In the genomic region with DNA sequence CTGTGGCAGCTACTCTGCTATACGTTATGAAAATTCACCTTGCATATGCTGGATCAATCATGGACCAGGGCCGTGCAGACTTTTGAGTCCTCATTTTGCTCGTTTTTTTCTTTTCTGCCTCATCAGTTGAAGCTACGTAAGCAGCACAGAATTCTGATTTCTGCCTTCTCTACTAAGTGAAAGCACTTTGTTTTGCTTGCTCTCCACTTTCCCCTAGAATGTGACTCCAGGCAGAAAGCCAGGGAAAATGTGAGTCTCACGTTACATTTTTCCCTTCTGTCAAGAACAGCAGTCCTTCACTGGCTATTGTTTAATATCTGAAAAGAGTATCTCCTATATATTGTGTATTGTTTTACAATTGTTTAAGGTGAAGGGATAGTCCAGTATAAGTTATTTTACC, we compare ENCODE assay signal across 9 cellular contexts.
DNase-seq lines count a peak whose midpoint lies in the region; ATAC-seq and TF ChIP-seq lines count a peak whose summit lies in the region.
"Had no signal": no experiment of that assay in that cellular context is flagged by ENCODE, and none has a peak within 500 bp of the region (broad histone marks: within the 10 kb centered on the region; RNA-seq: fewer than 3 reads in every experiment).

No MANE protein-coding gene starts in this region.

- H3K4me3 ChIP-seq in SU-DHL-6 (ENCODE audit: insufficient read depth, low read length, poor library complexity, severe bottlenecking): no peak overlapping the region
- H3K4me3 ChIP-seq in skeletal muscle cell (ENCODE audit: low read depth, low read length): peak overlapping the region; percentile 32
- H3K4me3 ChIP-seq in dorsolateral prefrontal cortex: peak overlapping the region in 16 of 59 donors; percentile 3 to 36 (median 14)
- H3K4me3 ChIP-seq: right atrium auricular region had no signal

- peaks cover 8% of the 10 kb centered on the region for H3K9me3 Mint-ChIP-seq in stimulated activated effector memory CD8-positive, alpha-beta T cell treated with anti-CD3 and anti-CD28 coated beads, Interleukin-12 subunit alpha, Interleukin-12 subunit beta, amount 100 ng/mL, for 72 hours

- TF ChIP-seq CTCF in SU-DHL-6 (IDR thresholded peaks at IDR 0.05; ENCODE audit: insufficient read depth, low read length, poor library complexity, severe bottlenecking) (no peak), dorsolateral prefrontal cortex (IDR thresholded peaks at IDR 0.05 in 54 of 56, conservative IDR thresholded peaks at IDR 0.05 in 2 of 56; ENCODE audit: low read depth in 1 of 56, partially characterized antibody in 56 of 56) (no peak)

- H3K36me3 Mint-ChIP-seq in stimulated activated effector memory CD8-positive, alpha-beta T cell treated with anti-CD3 and anti-CD28 coated beads, Interleukin-12 subunit alpha, Interleukin-12 subunit beta, amount 100 ng/mL, for 72 hours: no peaks in the 10 kb centered on the region

- no peak overlapping the region for H3K4me2 ChIP-seq in SU-DHL-6 (ENCODE audit: low read depth, low read length, poor library complexity, severe bottlenecking)

- no peaks in the 10 kb centered on the region for H3K27me3 ChIP-seq in SU-DHL-6 (ENCODE audit: low read length)
- H3K27me3 ChIP-seq in dorsolateral prefrontal cortex: no peaks in the 10 kb centered on the region
- H3K27me3 ChIP-seq: right atrium auricular region had no signal

- H3K9me3 ChIP-seq in SU-DHL-6 (ENCODE audit: insufficient read depth, low read length): peaks cover 8% of the 10 kb centered on the region; the same call in 1 of the 2 replicates
- H3K9me3 ChIP-seq: right atrium auricular region had no signal

- H3K27ac ChIP-seq in SU-DHL-6 (ENCODE audit: low read depth, low read length) (no peak overlapping the region), dorsolateral prefrontal cortex (no peak overlapping the region)
- H3K27ac ChIP-seq: right atrium auricular region had no signal

- H3K27ac Mint-ChIP-seq in stimulated activated effector memory CD8-positive, alpha-beta T cell treated with anti-CD3 and anti-CD28 coated beads, Interleukin-12 subunit alpha, Interleukin-12 subunit beta, amount 100 ng/mL, for 72 hours: no peak overlapping the region

- H3F3A ChIP-seq in SU-DHL-6 (ENCODE audit: insufficient read depth): no peaks in the 10 kb centered on the region

- H3K79me2 ChIP-seq in SU-DHL-6 (ENCODE audit: insufficient read depth, low read length): no peaks in the 10 kb centered on the region

- H3K9ac ChIP-seq in SU-DHL-6 (ENCODE audit: low read length): no peak overlapping the region

- no peaks in the 10 kb centered on the region for H3K9me2 ChIP-seq in SU-DHL-6 (replicated peaks; ENCODE audit: insufficient read depth, low read length)

- H3K36me3 ChIP-seq in SU-DHL-6 (ENCODE audit: low read length): peaks cover 5% of the 10 kb centered on the region
- H3K36me3 ChIP-seq: right atrium auricular region had no signal

- no peak overlapping the region for H3K4me3 Mint-ChIP-seq in stimulated activated effector memory CD8-positive, alpha-beta T cell treated with anti-CD3 and anti-CD28 coated beads, Interleukin-12 subunit alpha, Interleukin-12 subunit beta, amount 100 ng/mL, for 72 hours

- peak; percentile 7 for DNase-seq in M059J (ENCODE audit: low read depth)
- DNase-seq in glomerular visceral epithelial cell (ENCODE audit: extremely low spot score): peak; percentile 24
- peak; percentile 66 for DNase-seq in skeletal muscle cell (ENCODE audit: low read depth)
- no peak for DNase-seq in AG08396 (ENCODE audit: low spot score)
- DNase-seq in activated effector memory CD4-positive, alpha-beta T cell treated with Interleukin-2 at 50 U/mL for 16 hours: no peak
- no peak for DNase-seq in dorsolateral prefrontal cortex
- DNase-seq in stimulated activated effector memory CD8-positive, alpha-beta T cell treated with anti-CD3 and anti-CD28 coated beads, Interleukin-12 subunit alpha, Interleukin-12 subunit beta, amount 100 ng/mL, for 72 hours (ENCODE audit: low spot score in 2 of 2): no peak

- H3K4me1 Mint-ChIP-seq in stimulated activated effector memory CD8-positive, alpha-beta T cell treated with anti-CD3 and anti-CD28 coated beads, Interleukin-12 subunit alpha, Interleukin-12 subunit beta, amount 100 ng/mL, for 72 hours: no peaks in the 10 kb centered on the region

- no peak for ATAC-seq in stimulated activated effector memory CD8-positive, alpha-beta T cell treated with anti-CD3 and anti-CD28 coated beads, Interleukin-12 subunit alpha, Interleukin-12 subunit beta, amount 100 ng/mL, for 72 hours

- no peaks in the 10 kb centered on the region for H4K20me1 ChIP-seq in SU-DHL-6 (ENCODE audit: low read depth, low read length)

- intact Hi-C loops in dorsolateral prefrontal cortex (cut with DNase I): no loop called here

- peak overlapping the region; percentile 43 for H2AFZ ChIP-seq in SU-DHL-6 (ENCODE audit: low read depth, low read length, severe bottlenecking)

Comparison
In these comparisons a context has a peak if more than half of its experiments do, and no peak if none do; other contexts are left out.
1. DNase-seq: peak in M059J (single experiment), glomerular visceral epithelial cell (single experiment) and skeletal muscle cell (single experiment); none in AG08396 (single experiment), activated effector memory CD4-positive, alpha-beta T cell treated with Interleukin-2 at 50 U/mL for 16 hours (single experiment), dorsolateral prefrontal cortex (0 of 10) and stimulated activated effector memory CD8-positive, alpha-beta T cell treated with anti-CD3 and anti-CD28 coated beads, Interleukin-12 subunit alpha, Interleukin-12 subunit beta, amount 100 ng/mL, for 72 hours (0 of 2).